ENCODE assay signal across 1 cellular context in genomic region chr2:227456772-227457171, GRCh38.
A peak's percentile ranks its signal among the peaks of the same experiment; 100 is the strongest.
TF ChIP-seq lines count a peak whose summit lies in the region.

No MANE protein-coding gene starts in this region.

TF ChIP-seq in IMR-90, 13 proteins besides CTCF, POLR2A, EP300 and RAD21:
- TF ChIP-seq FOS (IDR thresholded peaks at IDR 0.05; ENCODE audit: low read depth, low read length) = no peak
- TF ChIP-seq RFX5 (IDR thresholded peaks at IDR 0.05; ENCODE audit: low read depth, low read length) = no peak
- peak; percentile 55 for TF ChIP-seq CEBPB (IDR thresholded peaks at IDR 0.05; ENCODE audit: low read depth, low read length)
- no peak for TF ChIP-seq CHD1 (IDR thresholded peaks at IDR 0.05; ENCODE audit: low read depth, low read length)
